ENCODE assay signal across 22 cellular contexts in genomic region chr15:35209838-35210237, GRCh38.
"Had no signal": no experiment of that assay in that cellular context is flagged by ENCODE, and none has a peak within 500 bp of the region (broad histone marks: within the 10 kb centered on the region; RNA-seq: fewer than 3 reads in every experiment).

No MANE protein-coding gene starts in this region.

- H3K9me3 Mint-ChIP-seq: activated CD4-positive, alpha-beta memory T cell treated with anti-CD3 and anti-CD28 coated beads, Interleukin-2, amount 10 ng/mL, durations not matched to agents 7 days and 5 days; activated CD4-positive, alpha-beta T cell treated with anti-CD3 and anti-CD28 coated beads, Interleukin-2, amount 10 ng/mL, durations not matched to agents 24 days and 14 days; activated naive CD4-positive, alpha-beta T cell treated with anti-CD3 and anti-CD28 coated beads for 36 hours; activated naive CD8-positive, alpha-beta T cell treated with anti-CD3 and anti-CD28 coated beads, Interleukin-2, amount 10 ng/mL, durations not matched to agents 7 days and 5 days; activated T-cell treated with anti-CD3 and anti-CD28 coated beads, Interleukin-2, amount 50 U/mL, for 72 hours; T-cell; T-helper 2 cell treated with Interferon-gamma antibody and Interleukin-4, amounts not matched to agents 5 μg/mL and 100 μg/mL, for 36 hours had no signal

- ATAC-seq: activated CD4-positive, CD25-positive, alpha-beta regulatory T cell treated with anti-CD3 and anti-CD28 coated beads, Interleukin-2, amount 50 U/mL, for 24 hours; activated T-cell treated with anti-CD3 and anti-CD28 coated beads, Interleukin-2, amount 50 U/mL, for 72 hours; naive thymus-derived CD8-positive, alpha-beta T cell; T-cell had no signal

- H3K4me1 Mint-ChIP-seq: activated CD4-positive, alpha-beta memory T cell treated with anti-CD3 and anti-CD28 coated beads, Interleukin-2, amount 10 ng/mL, durations not matched to agents 7 days and 5 days; activated CD4-positive, alpha-beta T cell treated with anti-CD3 and anti-CD28 coated beads, Interleukin-2, amount 10 ng/mL, durations not matched to agents 24 days and 14 days; activated naive CD8-positive, alpha-beta T cell treated with anti-CD3 and anti-CD28 coated beads, Interleukin-2, amount 10 ng/mL, durations not matched to agents 7 days and 5 days; naive thymus-derived CD8-positive, alpha-beta T cell; neural progenitor cell; T-cell had no signal

- H3K4me3 Mint-ChIP-seq: activated CD4-positive, alpha-beta memory T cell treated with anti-CD3 and anti-CD28 coated beads, Interleukin-2, amount 10 ng/mL, durations not matched to agents 7 days and 5 days; activated CD4-positive, alpha-beta T cell treated with anti-CD3 and anti-CD28 coated beads, Interleukin-2, amount 10 ng/mL, durations not matched to agents 24 days and 14 days; activated naive CD4-positive, alpha-beta T cell treated with anti-CD3 and anti-CD28 coated beads for 36 hours; activated naive CD8-positive, alpha-beta T cell treated with anti-CD3 and anti-CD28 coated beads, Interleukin-2, amount 10 ng/mL, durations not matched to agents 7 days and 5 days; activated T-cell treated with anti-CD3 and anti-CD28 coated beads, Interleukin-2, amount 50 U/mL, for 72 hours; mesothelial cell of epicardium; naive thymus-derived CD8-positive, alpha-beta T cell; neural progenitor cell; T-cell; T-helper 2 cell treated with Interferon-gamma antibody and Interleukin-4, amounts not matched to agents 5 μg/mL and 100 μg/mL, for 36 hours had no signal

- H3K4me3 ChIP-seq: lung, neural progenitor cell, right atrium auricular region, stomach, suprapubic skin, tibial nerve had no signal

- H3K27ac Mint-ChIP-seq: activated CD4-positive, alpha-beta memory T cell treated with anti-CD3 and anti-CD28 coated beads, Interleukin-2, amount 10 ng/mL, durations not matched to agents 7 days and 5 days; activated CD4-positive, alpha-beta T cell treated with anti-CD3 and anti-CD28 coated beads, Interleukin-2, amount 10 ng/mL, durations not matched to agents 24 days and 14 days; activated naive CD4-positive, alpha-beta T cell treated with anti-CD3 and anti-CD28 coated beads for 36 hours; activated naive CD8-positive, alpha-beta T cell treated with anti-CD3 and anti-CD28 coated beads, Interleukin-2, amount 10 ng/mL, durations not matched to agents 7 days and 5 days; activated T-cell treated with anti-CD3 and anti-CD28 coated beads, Interleukin-2, amount 50 U/mL, for 72 hours; mesothelial cell of epicardium; naive thymus-derived CD8-positive, alpha-beta T cell; neural progenitor cell; T-cell; T-helper 2 cell treated with Interferon-gamma antibody and Interleukin-4, amounts not matched to agents 5 μg/mL and 100 μg/mL, for 36 hours had no signal

- H3K27me3 ChIP-seq: neural progenitor cell, right atrium auricular region, stomach, suprapubic skin, tibial nerve had no signal

- H3K9me3 ChIP-seq: right atrium auricular region, stomach, suprapubic skin, tibial nerve had no signal

- H3K4me1 ChIP-seq: neural progenitor cell, right atrium auricular region, stomach, suprapubic skin, tibial nerve had no signal

- H3K36me3 ChIP-seq: neural progenitor cell, right atrium auricular region, stomach, suprapubic skin, tibial nerve had no signal

- DNase-seq: activated CD4-positive, alpha-beta memory T cell treated with anti-CD3 and anti-CD28 coated beads, Interleukin-2, amount 10 ng/mL, durations not matched to agents 7 days and 5 days; activated CD4-positive, alpha-beta T cell treated with anti-CD3 and anti-CD28 coated beads, Interleukin-2, amount 10 ng/mL, durations not matched to agents 24 days and 14 days; activated effector memory CD4-positive, alpha-beta T cell treated with Interleukin-2 at 50 U/mL for 16 hours; activated naive CD4-positive, alpha-beta T cell treated with anti-CD3 and anti-CD28 coated beads for 36 hours; activated naive CD8-positive, alpha-beta T cell treated with anti-CD3 and anti-CD28 coated beads, Interleukin-2, amount 10 ng/mL, durations not matched to agents 7 days and 5 days; activated T-cell treated with anti-CD3 and anti-CD28 coated beads, Interleukin-2, amount 50 U/mL, for 72 hours; amygdala; cerebellar nuclear complex; islet precursor cell; naive thymus-derived CD8-positive, alpha-beta T cell; stimulated activated CD4-positive, alpha-beta T cell treated with anti-CD3 and anti-CD28 coated beads, Interleukin-12 subunit alpha, Interleukin-12 subunit beta, amount 100 ng/mL, for 4 hours; stomach; T-cell had no signal

- H3K36me3 Mint-ChIP-seq: activated naive CD8-positive, alpha-beta T cell treated with anti-CD3 and anti-CD28 coated beads, Interleukin-2, amount 10 ng/mL, durations not matched to agents 7 days and 5 days; neural progenitor cell; T-cell had no signal

- H3K9ac ChIP-seq: neural progenitor cell had no signal

- H3K27me3 Mint-ChIP-seq: activated CD4-positive, alpha-beta memory T cell treated with anti-CD3 and anti-CD28 coated beads, Interleukin-2, amount 10 ng/mL, durations not matched to agents 7 days and 5 days; T-cell had no signal

- H3K27ac ChIP-seq: neural progenitor cell, right atrium auricular region, stomach, suprapubic skin, tibial nerve, VCaP had no signal
